ENCODE assay signal across 27 cellular contexts in the genomic region with DNA sequence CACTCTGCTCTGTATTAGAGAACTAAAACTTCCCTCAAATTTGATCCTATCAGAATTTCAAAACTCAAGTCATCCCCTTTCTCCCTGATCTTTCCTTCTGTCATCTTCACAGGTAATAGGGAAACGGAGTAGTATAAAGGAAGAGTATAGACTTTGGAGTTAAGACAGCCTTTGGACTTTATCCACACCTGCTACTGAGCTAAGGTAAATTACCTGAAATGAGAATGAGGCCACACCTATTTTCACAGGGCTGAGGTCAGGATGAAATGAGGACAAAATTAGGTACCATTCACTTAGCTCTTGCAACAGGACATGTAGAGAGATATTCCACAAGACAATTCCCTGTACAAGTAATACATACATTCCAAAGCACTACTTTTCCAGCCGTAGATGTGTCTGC.
"Had no signal": no experiment of that assay in that cellular context is flagged by ENCODE, and none has a peak within 500 bp of the region (broad histone marks: within the 10 kb centered on the region; RNA-seq: fewer than 3 reads in every experiment).

No MANE protein-coding gene starts in this region.

- ATAC-seq: activated CD4-positive, alpha-beta T cell treated with anti-CD3 and anti-CD28 coated beads for 36 hours; activated T-cell treated with anti-CD3 and anti-CD28 coated beads, Interleukin-2, amount 50 U/mL, for 72 hours; effector memory CD8-positive, alpha-beta T cell; esophagus mucosa; right cardiac atrium; stimulated activated effector memory CD8-positive, alpha-beta T cell treated with anti-CD3 and anti-CD28 coated beads, Interleukin-12 subunit alpha, Interleukin-12 subunit beta, amount 100 ng/mL, for 72 hours; stimulated activated naive CD8-positive, alpha-beta T cell treated with anti-CD3 and anti-CD28 coated beads, Interleukin-15, amount 100 ng/mL, for 72 hours had no signal

- DNase-seq: activated B cell treated with CpG ODN at 0.5 μM for 24 hours; activated CD4-positive, alpha-beta T cell treated with anti-CD3 and anti-CD28 coated beads for 36 hours; activated CD4-positive, alpha-beta T cell treated with anti-CD3 and anti-CD28 coated beads, Interleukin-2, amount 50 U/mL, for 4 hours; activated CD8-positive, alpha-beta memory T cell treated with anti-CD3 and anti-CD28 coated beads, Interleukin-2, amount 50 U/mL, for 48 hours; activated effector memory CD4-positive, alpha-beta T cell treated with Interleukin-2 at 50 U/mL for 16 hours; activated naive CD4-positive, alpha-beta T cell treated with anti-CD3 and anti-CD28 coated beads, Interleukin-2, amount 10 ng/mL, durations not matched to agents 7 days and 5 days; activated T-cell treated with anti-CD3 and anti-CD28 coated beads, Interleukin-2, amount 50 U/mL, for 72 hours; aorta; caudate nucleus; effector memory CD8-positive, alpha-beta T cell; glutamatergic neuron; hippocampal formation; midbrain; nucleus accumbens; right cardiac atrium; stimulated activated CD4-positive, alpha-beta T cell treated with anti-CD3 and anti-CD28 coated beads, Interleukin-1b, Interleukin-23, amount 100 ng/mL, for 48 hours; stimulated activated naive CD8-positive, alpha-beta T cell treated with anti-CD3 and anti-CD28 coated beads, Interleukin-15, amount 100 ng/mL, for 72 hours; T-helper 1 cell; T-helper 9 cell had no signal

- H3K27me3 Mint-ChIP-seq: activated B cell treated with CpG ODN at 0.5 μM for 24 hours; activated CD4-positive, alpha-beta T cell treated with anti-CD3 and anti-CD28 coated beads for 36 hours; activated naive CD4-positive, alpha-beta T cell treated with anti-CD3 and anti-CD28 coated beads, Interleukin-2, amount 10 ng/mL, durations not matched to agents 7 days and 5 days; brain; effector memory CD8-positive, alpha-beta T cell; stimulated activated naive CD8-positive, alpha-beta T cell treated with anti-CD3 and anti-CD28 coated beads, Interleukin-15, amount 100 ng/mL, for 72 hours had no signal

- H3K36me3 ChIP-seq: suprapubic skin, tibial nerve, vagina had no signal

- H3K4me3 Mint-ChIP-seq: activated B cell treated with CpG ODN at 0.5 μM for 24 hours; activated CD4-positive, alpha-beta T cell treated with anti-CD3 and anti-CD28 coated beads for 36 hours; activated naive CD4-positive, alpha-beta T cell treated with anti-CD3 and anti-CD28 coated beads, Interleukin-2, amount 10 ng/mL, durations not matched to agents 7 days and 5 days; activated T-cell treated with anti-CD3 and anti-CD28 coated beads, Interleukin-2, amount 50 U/mL, for 72 hours; brain; effector memory CD8-positive, alpha-beta T cell; nephron; stimulated activated effector memory CD8-positive, alpha-beta T cell treated with anti-CD3 and anti-CD28 coated beads, Interleukin-12 subunit alpha, Interleukin-12 subunit beta, amount 100 ng/mL, for 72 hours; stimulated activated naive CD8-positive, alpha-beta T cell treated with anti-CD3 and anti-CD28 coated beads, Interleukin-15, amount 100 ng/mL, for 72 hours had no signal

- H3K4me3 ChIP-seq: suprapubic skin, tibial nerve, vagina had no signal

- H2AFZ ChIP-seq: parathyroid adenoma had no signal

- H3K9me3 Mint-ChIP-seq: activated B cell treated with CpG ODN at 0.5 μM for 24 hours; activated naive CD4-positive, alpha-beta T cell treated with anti-CD3 and anti-CD28 coated beads, Interleukin-2, amount 10 ng/mL, durations not matched to agents 7 days and 5 days; activated T-cell treated with anti-CD3 and anti-CD28 coated beads, Interleukin-2, amount 50 U/mL, for 72 hours; brain; effector memory CD8-positive, alpha-beta T cell; nephron; stimulated activated effector memory CD8-positive, alpha-beta T cell treated with anti-CD3 and anti-CD28 coated beads, Interleukin-12 subunit alpha, Interleukin-12 subunit beta, amount 100 ng/mL, for 72 hours; stimulated activated naive CD8-positive, alpha-beta T cell treated with anti-CD3 and anti-CD28 coated beads, Interleukin-15, amount 100 ng/mL, for 72 hours had no signal

- H3K27ac Mint-ChIP-seq: activated B cell treated with CpG ODN at 0.5 μM for 24 hours; activated CD4-positive, alpha-beta T cell treated with anti-CD3 and anti-CD28 coated beads for 36 hours; activated naive CD4-positive, alpha-beta T cell treated with anti-CD3 and anti-CD28 coated beads, Interleukin-2, amount 10 ng/mL, durations not matched to agents 7 days and 5 days; activated T-cell treated with anti-CD3 and anti-CD28 coated beads, Interleukin-2, amount 50 U/mL, for 72 hours; brain; nephron; stimulated activated effector memory CD8-positive, alpha-beta T cell treated with anti-CD3 and anti-CD28 coated beads, Interleukin-12 subunit alpha, Interleukin-12 subunit beta, amount 100 ng/mL, for 72 hours had no signal

- H3K36me3 Mint-ChIP-seq: brain had no signal

- H3K9me3 ChIP-seq: suprapubic skin, tibial nerve, vagina had no signal

- H3K27ac ChIP-seq: parathyroid adenoma, suprapubic skin, tibial nerve, vagina had no signal

- H3K27me3 ChIP-seq: suprapubic skin, tibial nerve, vagina had no signal
